14 cellular contexts compared by ENCODE assay signal in the genomic region with DNA sequence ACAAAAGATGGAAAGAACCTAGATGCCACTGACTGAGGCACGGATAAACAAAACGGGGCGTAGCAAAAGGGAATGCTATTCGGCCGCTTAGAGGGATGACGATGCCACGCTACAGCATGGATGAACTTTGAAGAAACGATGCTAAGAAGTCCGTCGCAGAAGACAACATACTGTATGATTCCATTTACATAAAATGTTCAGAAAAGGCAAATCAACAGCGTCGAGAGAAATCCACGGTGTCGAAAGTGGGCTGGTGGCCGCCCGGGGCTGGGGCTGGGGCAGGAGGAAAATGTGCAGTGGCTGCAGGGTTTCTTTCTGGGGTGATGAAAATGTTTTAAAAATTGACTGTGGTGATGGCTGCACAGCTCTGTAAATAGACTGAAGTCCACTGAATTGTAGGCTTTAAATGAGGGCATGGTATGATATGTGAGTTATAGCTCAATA. TPM values are rescaled to one million over a fixed set of nuclear protein-coding genes. Genes with fewer than 3 reads are reported as not detected.
A peak's percentile ranks its signal among the peaks of the same experiment; 100 is the strongest.
DNase-seq lines count a peak whose midpoint lies in the region; ATAC-seq and TF ChIP-seq lines count a peak whose summit lies in the region.
"Had no signal": no experiment of that assay in that cellular context is flagged by ENCODE, and none has a peak within 500 bp of the region (broad histone marks: within the 10 kb centered on the region; RNA-seq: fewer than 3 reads in every experiment).

No MANE protein-coding gene starts in this region.

- peak overlapping the region; percentile 0 for H3K4me3 Mint-ChIP-seq in endothelial cell (ENCODE audit: unreplicated experiment)
- no peak overlapping the region for H3K4me3 Mint-ChIP-seq in mesothelial cell of epicardium
- no peak overlapping the region for H3K4me3 Mint-ChIP-seq in activated T-cell treated with anti-CD3 and anti-CD28 coated beads, Interleukin-2, amount 50 U/mL, for 24 hours
- H3K4me3 Mint-ChIP-seq: neural progenitor cell, T-helper 17 cell had no signal

- TF ChIP-seq CTCF in heart left ventricle (IDR thresholded peaks at IDR 0.05) (no peak), endothelial cell (IDR thresholded peaks at IDR 0.05; ENCODE audit: unreplicated experiment) (no peak), mesothelial cell of epicardium (IDR thresholded peaks at IDR 0.05; ENCODE audit: unreplicated experiment) (no peak), upper lobe of right lung (IDR thresholded peaks at IDR 0.05) (no peak)

- H3K9me3 Mint-ChIP-seq in endothelial cell (ENCODE audit: unreplicated experiment), result no peaks in the 10 kb centered on the region
- H3K9me3 Mint-ChIP-seq in mesothelial cell of epicardium, result no peaks in the 10 kb centered on the region
- no peaks in the 10 kb centered on the region for H3K9me3 Mint-ChIP-seq in activated T-cell treated with anti-CD3 and anti-CD28 coated beads, Interleukin-2, amount 50 U/mL, for 24 hours

- H3K4me3 ChIP-seq in heart left ventricle (no peak overlapping the region), upper lobe of right lung (no peak overlapping the region)
- H3K4me3 ChIP-seq: neural progenitor cell had no signal

- 95 to 97% (median 97%) methylated on average over 16 of the region's 16 CpGs for WGBS in heart left ventricle, 4 donors

- peaks cover 11% of the 10 kb centered on the region for H3K27me3 Mint-ChIP-seq in endothelial cell (ENCODE audit: unreplicated experiment)
- H3K27me3 Mint-ChIP-seq in mesothelial cell of epicardium (ENCODE audit: low read depth), result no peaks in the 10 kb centered on the region
- H3K27me3 Mint-ChIP-seq in activated T-cell treated with anti-CD3 and anti-CD28 coated beads, Interleukin-2, amount 50 U/mL, for 24 hours, result no peaks in the 10 kb centered on the region
- H3K27me3 Mint-ChIP-seq: T-helper 17 cell had no signal

- H3K4me1 ChIP-seq in heart left ventricle (peaks cover 2 to 80% (median 62%) of the 10 kb centered on the region in 12 donors), upper lobe of right lung (peaks cover 65% of the 10 kb centered on the region)

- H3K9me3 ChIP-seq in heart left ventricle (no peaks in the 10 kb centered on the region), upper lobe of right lung (no peaks in the 10 kb centered on the region)

- peak overlapping the region in 7 of 12 donors; percentile 22 to 71 (median 48) for H3K27ac ChIP-seq in heart left ventricle
- peak overlapping the region; percentile 78 for H3K27ac ChIP-seq in upper lobe of right lung

- ATAC-seq in heart left ventricle (no peak), upper lobe of right lung (no peak), HG02885 (IDR thresholded peaks at IDR 0.05; ENCODE audit: poor library complexity, unreplicated experiment) (no peak)
- ATAC-seq: T-helper 17 cell had no signal

- peaks cover 64% of the 10 kb centered on the region for H3K4me1 Mint-ChIP-seq in endothelial cell (ENCODE audit: unreplicated experiment)
- H3K4me1 Mint-ChIP-seq in mesothelial cell of epicardium, result peaks cover 39% of the 10 kb centered on the region
- peaks cover 41% of the 10 kb centered on the region for H3K4me1 Mint-ChIP-seq in activated T-cell treated with anti-CD3 and anti-CD28 coated beads, Interleukin-2, amount 50 U/mL, for 24 hours (ENCODE audit: low read depth)

- H3K27me3 ChIP-seq in heart left ventricle, result no peaks in the 10 kb centered on the region
- no peaks in the 10 kb centered on the region for H3K27me3 ChIP-seq in upper lobe of right lung
- H3K27me3 ChIP-seq: neural progenitor cell had no signal

- H3K27ac Mint-ChIP-seq in endothelial cell (ENCODE audit: unreplicated experiment) (peak overlapping the region; percentile 70), mesothelial cell of epicardium (peak overlapping the region; percentile 17)
- no peak overlapping the region for H3K27ac Mint-ChIP-seq in activated T-cell treated with anti-CD3 and anti-CD28 coated beads, Interleukin-2, amount 50 U/mL, for 24 hours
- H3K27ac Mint-ChIP-seq: T-helper 17 cell had no signal

- H3K36me3 Mint-ChIP-seq in endothelial cell (ENCODE audit: low read depth, unreplicated experiment) (peaks cover 20% of the 10 kb centered on the region), mesothelial cell of epicardium (no peaks in the 10 kb centered on the region)
- no peaks in the 10 kb centered on the region for H3K36me3 Mint-ChIP-seq in activated T-cell treated with anti-CD3 and anti-CD28 coated beads, Interleukin-2, amount 50 U/mL, for 24 hours (ENCODE audit: low read depth)

- intact Hi-C loops in heart left ventricle (cut with DNase I) (loop anchor here in 1 of 10 donors (10.0 kb wide), 1 partner anchor 65 kb away; no protein-coding TSS in a partner anchor), cardiac septum (cut with DNase I) (no loop called here), upper lobe of right lung (cut with DNase I) (no loop called here)

- no peak for DNase-seq in heart left ventricle
- no peak for DNase-seq in cardiac septum (ENCODE audit: low spot score)
- no peak for DNase-seq in endothelial cell (ENCODE audit: low spot score)
- no peak for DNase-seq in mesothelial cell of epicardium (ENCODE audit: low spot score in 2 of 2, unreplicated experiment in 2 of 2)
- no peak for DNase-seq in upper lobe of right lung
- DNase-seq in activated T-cell treated with anti-CD3 and anti-CD28 coated beads, Interleukin-2, amount 50 U/mL, for 24 hours, result no peak
- no peak for DNase-seq in CD1c-positive myeloid dendritic cell (ENCODE audit: extremely low spot score)
- DNase-seq: activated CD4-positive, alpha-beta T cell treated with anti-CD3 and anti-CD28 coated beads for 4 hours; activated T-cell treated with anti-CD3 and anti-CD28 coated beads, Interleukin-2, amount 50 U/mL, for 48 hours; DMS 273 treated with DMSO at 0.1 percent for 48 hours; NCI-H1092; T-helper 17 cell had no signal

- H3K36me3 ChIP-seq in heart left ventricle (no peaks in the 10 kb centered on the region), upper lobe of right lung (no peaks in the 10 kb centered on the region)
- H3K36me3 ChIP-seq: neural progenitor cell had no signal

- no peak for TF ChIP-seq POLR2A in heart left ventricle (IDR thresholded peaks at IDR 0.05)

RNA-seq across cellular contexts. Expression of a gene that starts 24.1 kb away (rescaled TPM):
- total RNA-seq in heart left ventricle (10 to 100 TPM; 30.0 to 56.5 (median 34.9) TPM), cardiac septum (33.7 TPM), endothelial cell (ENCODE audit: unreplicated experiment) (105 TPM), mesothelial cell of epicardium (54.8 to 57.1 TPM (median 57.1 TPM) in 3 replicates), upper lobe of right lung (47.2 TPM)
- 10 to 100 TPM; 10.7 to 39.3 TPM for polyA plus RNA-seq in heart left ventricle
